Comparison of ENCODE assay signal across 23 cellular contexts in genomic region chr5:4079881-4080280, GRCh38.
"Had no signal": no experiment of that assay in that cellular context is flagged by ENCODE, and none has a peak within 500 bp of the region (broad histone marks: within the 10 kb centered on the region; RNA-seq: fewer than 3 reads in every experiment).

No MANE protein-coding gene starts in this region.

- H3K36me3 Mint-ChIP-seq: naive B cell; stimulated activated memory B cell treated with anti-CD40 and anti-IgM and Interleukin-4, amounts not matched to agents 10 μg/mL and 1 μg/mL and 100 μg/mL, for 72 hours had no signal

- H3K27ac ChIP-seq: foreskin keratinocyte, left ventricle myocardium inferior, lower lobe of right lung, neutrophil, psoas muscle, right lobe of liver, spleen, tibial artery, upper lobe of left lung, vagina had no signal

- H3K4me3 ChIP-seq: left ventricle myocardium inferior, lower lobe of right lung, psoas muscle, right lobe of liver, spleen, tibial artery, upper lobe of left lung, vagina had no signal

- H3K4me3 Mint-ChIP-seq: dendritic cell treated with granulocyte-macrophage colony-stimulating factor and Interleukin-4, amounts not matched to agents 40 ng/mL and 50 ng/mL, for 4 days; effector memory CD8-positive, alpha-beta T cell; nephron; stimulated activated memory B cell treated with anti-CD40 and anti-IgM and Interleukin-4, amounts not matched to agents 10 μg/mL and 1 μg/mL and 100 μg/mL, for 72 hours; stimulated activated naive CD8-positive, alpha-beta T cell treated with anti-CD3 and anti-CD28 coated beads, Interleukin-15, Interleukin-2, amounts not matched to agents 100 ng/mL and 50 ng/mL, for 24 hours had no signal

- H3K36me3 ChIP-seq: left ventricle myocardium inferior, lower lobe of right lung, neutrophil, right lobe of liver, spleen, tibial artery, upper lobe of left lung, vagina had no signal

- H3K27me3 ChIP-seq: foreskin keratinocyte, neutrophil, right lobe of liver, spleen, tibial artery, upper lobe of left lung, vagina had no signal

- ATAC-seq: effector memory CD8-positive, alpha-beta T cell; foreskin keratinocyte; left cardiac atrium; lower lobe of right lung; psoas muscle; right lobe of liver; stimulated activated memory B cell treated with anti-CD40 and anti-IgM and Interleukin-4, amounts not matched to agents 10 μg/mL and 1 μg/mL and 100 μg/mL, for 72 hours had no signal

- H3K4me1 Mint-ChIP-seq: naive B cell; stimulated activated memory B cell treated with anti-CD40 and anti-IgM and Interleukin-4, amounts not matched to agents 10 μg/mL and 1 μg/mL and 100 μg/mL, for 72 hours had no signal

- H3K27me3 Mint-ChIP-seq: dendritic cell treated with granulocyte-macrophage colony-stimulating factor and Interleukin-4, amounts not matched to agents 40 ng/mL and 50 ng/mL, for 4 days; effector memory CD8-positive, alpha-beta T cell; naive B cell; stimulated activated memory B cell treated with anti-CD40 and anti-IgM and Interleukin-4, amounts not matched to agents 10 μg/mL and 1 μg/mL and 100 μg/mL, for 72 hours; stimulated activated naive CD8-positive, alpha-beta T cell treated with anti-CD3 and anti-CD28 coated beads, Interleukin-15, Interleukin-2, amounts not matched to agents 100 ng/mL and 50 ng/mL, for 24 hours had no signal

- DNase-seq: effector memory CD8-positive, alpha-beta T cell; foreskin keratinocyte; kidney; left cardiac atrium; left ventricle myocardium inferior; lower lobe of right lung; mesenchymal stem cell; naive B cell; psoas muscle; retina; right lobe of liver; spleen; stimulated activated CD4-positive, alpha-beta T cell treated with anti-CD3 and anti-CD28 coated beads, Interleukin-15, amount 100 ng/mL, for 24 hours; stimulated activated CD4-positive, alpha-beta T cell treated with anti-CD3 and anti-CD28 coated beads, Interleukin-1b, Interleukin-23, amount 100 ng/mL, for 48 hours; stimulated activated CD4-positive, alpha-beta T cell treated with anti-CD3 and anti-CD28 coated beads, Interleukin-4, amount 100 ng/mL, for 24 hours; tibial artery; upper lobe of left lung had no signal

- H3K9me3 ChIP-seq: lower lobe of right lung, neutrophil, psoas muscle, right lobe of liver, tibial artery, upper lobe of left lung, vagina had no signal

- H3K4me1 ChIP-seq: left ventricle myocardium inferior, lower lobe of right lung, psoas muscle, right lobe of liver, spleen, tibial artery, upper lobe of left lung, vagina had no signal

- H3K27ac Mint-ChIP-seq: dendritic cell treated with granulocyte-macrophage colony-stimulating factor and Interleukin-4, amounts not matched to agents 40 ng/mL and 50 ng/mL, for 4 days; effector memory CD8-positive, alpha-beta T cell; naive B cell; nephron; stimulated activated memory B cell treated with anti-CD40 and anti-IgM and Interleukin-4, amounts not matched to agents 10 μg/mL and 1 μg/mL and 100 μg/mL, for 72 hours; stimulated activated naive CD8-positive, alpha-beta T cell treated with anti-CD3 and anti-CD28 coated beads, Interleukin-15, Interleukin-2, amounts not matched to agents 100 ng/mL and 50 ng/mL, for 24 hours had no signal
